ENCODE assay signal across 18 cellular contexts in the genomic region with DNA sequence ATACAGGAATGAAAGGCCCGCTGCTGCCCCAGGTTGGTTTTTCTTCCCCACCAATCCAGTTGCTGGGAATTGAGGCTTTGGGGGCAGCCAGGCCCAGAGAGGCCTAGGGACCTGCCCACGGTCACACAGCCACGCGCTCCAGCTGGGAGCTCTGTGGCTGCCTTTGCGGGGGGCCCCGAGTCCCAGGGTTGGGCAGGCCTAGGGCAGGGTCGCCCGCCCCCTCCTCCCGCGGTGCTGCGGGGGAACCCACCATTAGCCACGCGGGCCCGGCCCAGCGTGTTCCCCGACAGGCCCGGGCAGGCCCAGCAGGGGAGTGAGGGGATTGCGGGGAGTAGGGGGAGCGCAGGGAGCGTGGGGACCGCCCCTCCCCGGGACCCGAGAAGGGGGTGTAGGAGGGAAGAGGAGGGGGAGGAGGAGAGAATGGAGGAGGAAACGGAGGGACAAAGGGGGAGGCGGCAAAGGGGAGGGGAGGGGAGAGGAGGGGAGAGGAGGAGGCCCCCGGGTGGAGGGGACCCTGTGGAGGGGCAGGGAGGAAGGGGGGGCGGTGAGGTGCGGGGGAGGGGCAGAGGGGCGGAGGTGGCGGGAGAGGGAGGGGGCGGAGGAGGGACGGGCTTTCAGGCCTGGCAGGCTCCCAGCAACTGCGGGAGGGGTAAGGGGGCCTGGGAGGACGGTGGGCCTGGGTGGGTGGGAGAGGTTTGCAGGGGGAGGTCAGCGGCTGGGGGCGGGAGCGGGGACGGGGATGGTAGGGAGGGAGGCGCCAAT. TPM values are rescaled to one million over a fixed set of nuclear protein-coding genes. Genes with fewer than 3 reads are reported as not detected.
DNase-seq lines count a peak whose midpoint lies in the region; ATAC-seq, FAIRE-seq and TF ChIP-seq lines count a peak whose summit lies in the region.
"Had no signal": no experiment of that assay in that cellular context is flagged by ENCODE, and none has a peak within 500 bp of the region (broad histone marks: within the 10 kb centered on the region; RNA-seq: fewer than 3 reads in every experiment).

No MANE protein-coding gene starts in this region.

- POLR2A ChIA-PET in IMR-90 (lab: Charles Lee; ENCODE audit: unreplicated experiment) (no interaction called here), H1 (lab: Charles Lee; ENCODE audit: partially characterized antibody) (interaction anchor here (0.8 to 4.0 kb wide), 9 partner anchors 9 to 68 kb away, joined by 3 to 25 read pairs (median 4); no protein-coding TSS in a partner anchor)
- POLR2A ChIA-PET in activated CD4-positive, alpha-beta T cell treated with anti-CD3 and anti-CD28 coated beads, Interleukin-2, amount 10 ng/mL, durations not matched to agents 7 days and 5 days (lab: Charles Lee) = no interaction called here

- no peak overlapping the region for H3K23ac ChIP-seq in IMR-90 (ENCODE audit: low read depth, low read length)
- H3K23ac ChIP-seq in H1 (ENCODE audit: insufficient read length) = no peak overlapping the region

- H3K4ac ChIP-seq in IMR-90 (ENCODE audit: low read depth, low read length) (no peak overlapping the region), H1 (replicated peaks; ENCODE audit: insufficient read length, low read depth, low read length) (no peak overlapping the region)

- no peaks in the 10 kb centered on the region for H3K9me3 ChIP-seq in BLaER1 treated with 17β-estradiol and CSF1 and Interleukin-3, amounts not matched to agents 10 nM and 100 nM (replicated peaks in 1 of 11)
- no peaks in the 10 kb centered on the region for H3K9me3 ChIP-seq in IMR-90 (ENCODE audit: control insufficient read depth, insufficient read depth, low read length)
- H3K9me3 ChIP-seq in H1 (ENCODE audit: insufficient read depth in 2 of 2, low read depth in 1 of 2, low read length in 1 of 2) = no peaks in the 10 kb centered on the region
- H3K9me3 ChIP-seq in ovary = no peaks in the 10 kb centered on the region

- WGBS in IMR-90 (ENCODE audit: extremely low coverage in 2 of 2, insufficient read length in 1 of 2), 2 experiments = 13% methylated on average over 3 of the region's 39 CpGs; no CpG with 5 or more reads in 1 of the 2 experiments
- 7% methylated on average over 12 of the region's 39 CpGs; no CpG with 5 or more reads in 1 of the 2 experiments for WGBS in H1 (ENCODE audit: extremely low coverage in 1 of 2, insufficient coverage in 1 of 2, insufficient read length in 1 of 2, insufficient replicate concordance in 2 of 2, low coverage in 1 of 2, low lambda C conversion rate in 2 of 2, missing lambda C conversion rate in 1 of 2), 2 experiments
- WGBS in ovary, 3 donors = 10 to 14% (median 12%) methylated on average over 25 to 38 of the region's 39 CpGs

- TF ChIP-seq EP300 in H1 (IDR thresholded peaks at IDR 0.05; ENCODE audit: borderline replicate concordance in 1 of 2, low read depth in 2 of 2, low read length in 2 of 2) (no peak), ovary (IDR thresholded peaks at IDR 0.05) (no peak)

- no peaks in the 10 kb centered on the region; a peak in 1 of 22 replicates for H4K20me1 ChIP-seq in BLaER1 treated with 17β-estradiol and CSF1 and Interleukin-3, amounts not matched to agents 10 nM and 100 nM
- H4K20me1 ChIP-seq in IMR-90 (ENCODE audit: insufficient read depth, low read length) (no peaks in the 10 kb centered on the region), H1 (replicated peaks in 1 of 2; ENCODE audit: control insufficient read depth in 1 of 2, insufficient read depth in 2 of 2, low read length in 2 of 2) (no peaks in the 10 kb centered on the region)

- no peak for FAIRE-seq in H1 (lab: Jason Lieb, UNC)
- FAIRE-seq: colon, GM18507 had no signal

- no peaks in the 10 kb centered on the region for H3K36me3 Mint-ChIP-seq in activated CD4-positive, alpha-beta T cell treated with anti-CD3 and anti-CD28 coated beads, Interleukin-2, amount 10 ng/mL, durations not matched to agents 7 days and 5 days (ENCODE audit: low read depth)
- H3K36me3 Mint-ChIP-seq: natural killer cell treated with Interleukin-12 subunit alpha and Interleukin-12 subunit beta and Interleukin-15 and Interleukin-18, amount 100 ng/mL, for 72 hours; T-cell had no signal

- peaks cover 8% of the 10 kb centered on the region; the same call in 1 of the 2 replicates for H3K23me2 ChIP-seq in H1 (ENCODE audit: low read depth, low read length)

- no TSS peak for BruUV-seq in IMR-90 (replicated peaks; lab: Mats Ljungman, UMichigan)

- in situ Hi-C loops in IMR-90 (cut with MboI; ENCODE audit: low sequenced_read_pairs) = no loop called here

- H2AK5ac ChIP-seq in IMR-90 (ENCODE audit: low read depth, low read length) (no peak overlapping the region), H1 (ENCODE audit: low read depth, low read length) (peak overlapping the region; percentile 53; the same call in 1 of the 2 replicates)

- no peak overlapping the region for H3K27ac Mint-ChIP-seq in activated CD4-positive, alpha-beta T cell treated with anti-CD3 and anti-CD28 coated beads, Interleukin-2, amount 10 ng/mL, durations not matched to agents 7 days and 5 days
- H3K27ac Mint-ChIP-seq: HFFc6; natural killer cell treated with Interleukin-12 subunit alpha and Interleukin-12 subunit beta and Interleukin-15 and Interleukin-18, amount 100 ng/mL, for 72 hours had no signal

- H4K91ac ChIP-seq in IMR-90 (ENCODE audit: insufficient read depth, low read depth, low read length) = no peak overlapping the region
- peak overlapping the region; percentile 34 for H4K91ac ChIP-seq in H1 (replicated peaks; ENCODE audit: insufficient read length, low read length)

- no peak for TF ChIP-seq CTCF in IMR-90 (conservative IDR thresholded peaks at IDR 0.05; ENCODE audit: low read depth, low read length)
- TF ChIP-seq CTCF in H1 (IDR thresholded peaks at IDR 0.05; ENCODE audit: control extremely low read depth in 1 of 3, insufficient read depth in 1 of 3, low read depth in 1 of 3, low read length in 3 of 3) = no peak
- no peak for TF ChIP-seq CTCF in ovary (IDR thresholded peaks at IDR 0.05)

- no peaks in the 10 kb centered on the region for H3K9me1 ChIP-seq in IMR-90 (ENCODE audit: insufficient read depth, low read length)

- no peak overlapping the region for H2BK20ac ChIP-seq in IMR-90 (ENCODE audit: low read depth, low read length)
- H2BK20ac ChIP-seq in H1 (ENCODE audit: low read length) = no peak overlapping the region

- H4K8ac ChIP-seq in IMR-90 (ENCODE audit: low read depth in 2 of 2, low read length in 2 of 2) (no peak overlapping the region), H1 (ENCODE audit: extremely low read depth, insufficient read depth, low read length) (no peak overlapping the region; the same call in 1 of the 2 replicates)

- intact Hi-C loops in IMR-90 (cut with micrococcal nuclease) (no loop called here), ovary (cut with DNase I) (no loop called here)

- peak overlapping the region in 10 of 11 experiments; percentile 46 to 75 (median 68); a peak in 18 of 22 replicates for H3K9ac ChIP-seq in BLaER1 treated with 17β-estradiol and CSF1 and Interleukin-3, amounts not matched to agents 10 nM and 100 nM
- H3K9ac ChIP-seq in IMR-90 (ENCODE audit: low read depth, low read length) = no peak overlapping the region
- 0 out of 7 replicates have a peak overlapping the region, but pooled peaks of 1 of the 4 experiments have one; percentile 15 for H3K9ac ChIP-seq in H1 (replicated peaks in 1 of 4; ENCODE audit: extremely low read depth in 1 of 4, low read depth in 3 of 4, low read length in 3 of 4)

- H3K79me2 ChIP-seq in H1 (ENCODE audit: control insufficient read depth in 1 of 2, insufficient read depth in 2 of 2, low read length in 2 of 2) = no peaks in the 10 kb centered on the region

- peak overlapping the region; percentile 39; the same call in 1 of the 2 replicates for H2BK12ac ChIP-seq in H1 (ENCODE audit: low read depth, low read length)

- TF ChIP-seq RAD21 in IMR-90 (IDR thresholded peaks at IDR 0.05; ENCODE audit: low read length) (no peak), H1 (IDR thresholded peaks at IDR 0.05 in 1 of 2, conservative IDR thresholded peaks at IDR 0.05 in 1 of 2; ENCODE audit: low read depth in 2 of 2, low read length in 2 of 2) (no peak)

- H2AK9ac ChIP-seq in IMR-90 (replicated peaks; ENCODE audit: low read depth, low read length, poor library complexity) = no peak overlapping the region

- CTCF ChIA-PET in IMR-90 (lab: Yijun Ruan, JAX) (no interaction called here), H1 (lab: Charles Lee; ENCODE audit: partially characterized antibody) (interaction anchor here (0.6 to 6.3 kb wide), 10 partner anchors 10 to 84 kb away, joined by 3 to 36 read pairs (median 4); no protein-coding TSS in a partner anchor)
- CTCF ChIA-PET in activated CD4-positive, alpha-beta T cell treated with anti-CD3 and anti-CD28 coated beads, Interleukin-2, amount 10 ng/mL, durations not matched to agents 7 days and 5 days (lab: Charles Lee) = interaction anchor here (1.1 kb wide), 2 partner anchors 45 to 62 kb away, joined by 3 to 4 read pairs; no protein-coding TSS in a partner anchor

- peak overlapping the region; percentile 35 to 82 (median 75); a peak in 19 of 22 replicates for H3K4me2 ChIP-seq in BLaER1 treated with 17β-estradiol and CSF1 and Interleukin-3, amounts not matched to agents 10 nM and 100 nM
- H3K4me2 ChIP-seq in IMR-90 (ENCODE audit: low read depth, low read length) (no peak overlapping the region), H1 (ENCODE audit: insufficient read depth in 1 of 2, low read depth in 2 of 2, low read length in 2 of 2) (peak overlapping the region; percentile 62)

- H3K27me3 ChIP-seq in BLaER1 treated with 17β-estradiol and CSF1 and Interleukin-3, amounts not matched to agents 10 nM and 100 nM = peaks cover 0 to 16% (median 0%) of the 10 kb centered on the region in 11 experiments; a peak in 4 of 22 replicates
- H3K27me3 ChIP-seq in IMR-90 (ENCODE audit: control insufficient read depth, insufficient read depth, low read length) (peaks cover 2% of the 10 kb centered on the region; the same call in 1 of the 2 replicates), H1 (replicated peaks in 1 of 4; ENCODE audit: control insufficient read depth in 3 of 4, extremely low read depth in 1 of 4, insufficient read depth in 3 of 4, low read length in 3 of 4) (peaks cover 0 to 2% (median 1%) of the 10 kb centered on the region in 4 experiments; a peak in 3 of 7 replicates), ovary (no peaks in the 10 kb centered on the region)

- peaks cover 12 to 66% (median 44%) of the 10 kb centered on the region in 10 experiments for H3K4me1 ChIP-seq in BLaER1 treated with 17β-estradiol and CSF1 and Interleukin-3, amounts not matched to agents 10 nM and 100 nM
- H3K4me1 ChIP-seq in IMR-90 (ENCODE audit: control insufficient read depth, insufficient read depth, low read length) (0 out of 2 replicates have a peak, but pooled peaks cover 1% of the 10 kb centered on the region), H1 (replicated peaks in 1 of 4; ENCODE audit: control insufficient read depth in 3 of 4, insufficient read depth in 4 of 4, low read length in 3 of 4) (peaks cover 7 to 18% (median 10%) of the 10 kb centered on the region in 4 experiments), ovary (ENCODE audit: insufficient read depth) (peaks cover 3% of the 10 kb centered on the region)

- TF ChIP-seq POLR2A in IMR-90 (IDR thresholded peaks at IDR 0.05; ENCODE audit: low read depth, low read length) (no peak), H1 (IDR thresholded peaks at IDR 0.05; ENCODE audit: control extremely low read depth in 1 of 2, low read depth in 2 of 2, low read length in 2 of 2) (no peak), ovary (IDR thresholded peaks at IDR 0.05) (no peak)

- H4K5ac ChIP-seq in IMR-90 (ENCODE audit: low read depth, low read length) (no peak overlapping the region; the same call in 1 of the 2 replicates), H1 (ENCODE audit: insufficient read length, low read depth, low read length) (no peak overlapping the region)

- H3K27ac ChIP-seq in BLaER1 treated with 17β-estradiol and CSF1 and Interleukin-3, amounts not matched to agents 10 nM and 100 nM = peak overlapping the region in 10 of 11 experiments; percentile 50 to 80 (median 69); a peak in 20 of 22 replicates
- H3K27ac ChIP-seq in IMR-90 (ENCODE audit: insufficient read depth, low read length) (no peak overlapping the region), H1 (ENCODE audit: low read depth, low read length) (no peak overlapping the region), ovary (peak overlapping the region; percentile 44 to 70)
- H3K27ac ChIP-seq: C4-2B had no signal

- ATAC-seq in IMR-90 (ENCODE audit: low read depth) (no peak), GM19463 (IDR thresholded peaks at IDR 0.05; ENCODE audit: unreplicated experiment) (no peak), HG03432 (IDR thresholded peaks at IDR 0.05; ENCODE audit: unreplicated experiment) (no peak)
- ATAC-seq: natural killer cell treated with Interleukin-12 subunit alpha and Interleukin-12 subunit beta and Interleukin-15 and Interleukin-18, amount 100 ng/mL, for 72 hours had no signal

- H3K18ac ChIP-seq in IMR-90 (ENCODE audit: low read depth, low read length) (no peak overlapping the region; the same call in 1 of the 2 replicates), H1 (ENCODE audit: extremely low read depth, low read length) (peak overlapping the region; percentile 51; the same call in 1 of the 2 replicates)

- dilution Hi-C loops in IMR-90 (cut with HindIII; ENCODE audit: low sequenced_read_pairs, unreplicated experiment) = no loop called here

- H3K79me1 ChIP-seq in IMR-90 (ENCODE audit: low read depth in 1 of 2, low read length in 2 of 2) = no peaks in the 10 kb centered on the region
- H3K79me1 ChIP-seq in H1 (ENCODE audit: low read depth, low read length) = no peaks in the 10 kb centered on the region

- H2BK5ac ChIP-seq in IMR-90 (ENCODE audit: low read depth, low read length, poor library complexity, severe bottlenecking) (no peak overlapping the region), H1 (ENCODE audit: low read depth, low read length) (peak overlapping the region; percentile 71; the same call in 1 of the 2 replicates)

- no peaks in the 10 kb centered on the region for H3K36me3 ChIP-seq in BLaER1 treated with 17β-estradiol and CSF1 and Interleukin-3, amounts not matched to agents 10 nM and 100 nM
- H3K36me3 ChIP-seq in IMR-90 (ENCODE audit: control insufficient read depth, insufficient read depth, low read length) (no peaks in the 10 kb centered on the region), H1 (ENCODE audit: control insufficient read depth in 2 of 4, insufficient read depth in 4 of 4, low read length in 3 of 4) (no peaks in the 10 kb centered on the region), ovary (no peaks in the 10 kb centered on the region)

- H3K14ac ChIP-seq in IMR-90 (replicated peaks; ENCODE audit: low read depth, low read length) (no peak overlapping the region), H1 (ENCODE audit: insufficient read length) (no peak overlapping the region)

- peak overlapping the region in 1 of 10 experiments; percentile 5; a peak in 1 of 20 replicates for H3K4me3 ChIP-seq in BLaER1 treated with 17β-estradiol and CSF1 and Interleukin-3, amounts not matched to agents 10 nM and 100 nM
- H3K4me3 ChIP-seq in IMR-90 (ENCODE audit: insufficient read depth, low read depth, low read length) = no peak overlapping the region
- peak overlapping the region in 2 of 4 experiments; percentile 25 to 65; a peak in 4 of 8 replicates for H3K4me3 ChIP-seq in H1 (ENCODE audit: extremely low read depth in 1 of 4, insufficient read depth in 2 of 4, low read depth in 3 of 4, low read length in 4 of 4)
- H3K4me3 ChIP-seq in ovary = peak overlapping the region; percentile 16

- DNase-seq in IMR-90 (no peak), H1 (ENCODE audit: low read depth in 1 of 2, low spot score in 2 of 2) (peak in 1 of 2 experiments; percentile 58), ovary (peak; percentile 58 to 77 (median 69))
- no peak for DNase-seq in activated CD4-positive, alpha-beta T cell treated with anti-CD3 and anti-CD28 coated beads, Interleukin-2, amount 50 U/mL, for 4 hours
- DNase-seq in activated CD4-positive, alpha-beta T cell treated with anti-CD3 and anti-CD28 coated beads, Interleukin-2, amount 10 ng/mL, durations not matched to agents 7 days and 5 days = no peak
- DNase-seq: activated naive CD4-positive, alpha-beta T cell treated with anti-CD3 and anti-CD28 coated beads, Interleukin-2, amount 50 U/mL, for 16 hours; HFFc6; kidney glomerular epithelial cell; NCI-H2107; stimulated activated CD8-positive, alpha-beta memory T cell treated with anti-CD3 and anti-CD28 coated beads, Interleukin-4, amount 100 ng/mL, for 48 hours; T-cell had no signal

- H3K4me3 Mint-ChIP-seq in activated CD4-positive, alpha-beta T cell treated with anti-CD3 and anti-CD28 coated beads, Interleukin-2, amount 10 ng/mL, durations not matched to agents 7 days and 5 days = no peak overlapping the region
- H3K4me3 Mint-ChIP-seq: HFFc6; natural killer cell treated with Interleukin-12 subunit alpha and Interleukin-12 subunit beta and Interleukin-15 and Interleukin-18, amount 100 ng/mL, for 72 hours had no signal

- H3K4me1 Mint-ChIP-seq in activated CD4-positive, alpha-beta T cell treated with anti-CD3 and anti-CD28 coated beads, Interleukin-2, amount 10 ng/mL, durations not matched to agents 7 days and 5 days = peaks cover 6% of the 10 kb centered on the region

- no peak overlapping the region for H2BK15ac ChIP-seq in IMR-90 (ENCODE audit: low read depth, low read length)
- H2BK15ac ChIP-seq in H1 (ENCODE audit: low read length) = no peak overlapping the region

- H3K9me3 Mint-ChIP-seq in activated CD4-positive, alpha-beta T cell treated with anti-CD3 and anti-CD28 coated beads, Interleukin-2, amount 10 ng/mL, durations not matched to agents 7 days and 5 days = no peaks in the 10 kb centered on the region
- H3K9me3 Mint-ChIP-seq: HFFc6; natural killer cell treated with Interleukin-12 subunit alpha and Interleukin-12 subunit beta and Interleukin-15 and Interleukin-18, amount 100 ng/mL, for 72 hours; T-cell had no signal

- H3K27me3 Mint-ChIP-seq in activated CD4-positive, alpha-beta T cell treated with anti-CD3 and anti-CD28 coated beads, Interleukin-2, amount 10 ng/mL, durations not matched to agents 7 days and 5 days = peaks cover 4% of the 10 kb centered on the region
- H3K27me3 Mint-ChIP-seq: T-cell had no signal

- H3K56ac ChIP-seq in IMR-90 (ENCODE audit: extremely low read depth, insufficient read depth, low read length) (no peak overlapping the region), H1 (replicated peaks; ENCODE audit: insufficient read length, low read depth, low read length) (peak overlapping the region; percentile 79)

- no peak overlapping the region for H2BK120ac ChIP-seq in IMR-90 (ENCODE audit: low read depth, low read length)
- H2BK120ac ChIP-seq in H1 (replicated peaks; ENCODE audit: low read depth, low read length) = no peak overlapping the region

- H2AFZ ChIP-seq in IMR-90 (replicated peaks; ENCODE audit: low read length, poor library complexity) (peak overlapping the region; percentile 67), H1 (ENCODE audit: low read length) (no peak overlapping the region)

RNA-seq across cellular contexts. Expression of a gene that starts 12.9 kb away (rescaled TPM):
- total RNA-seq in IMR-90 (2012; rRNA removed) = under 0.01 and 0.28 TPM in 2 replicates
- 0.41 and 0.72 TPM in 2 replicates for polyA plus RNA-seq in IMR-90 (2012; rRNA removed)
- 0.42 and 0.45 TPM in 2 replicates for polyA plus RNA-seq in IMR-90 (2012; cell fraction: cytosol; rRNA removed)
- 3.8 and 3.9 TPM in 2 replicates for polyA plus RNA-seq in IMR-90 (2012; cell fraction: nucleus; rRNA removed; ENCODE audit: low replicate concordance)
- total RNA-seq in H1 (2021; fragmentation: NEBNext Ultra II Directional; extraction: Animal tissue kit (Norgen Biotek cat#: 25700)) = 11.5 and 12.5 TPM in 2 replicates
- polyA plus RNA-seq in H1 (2011; rRNA removed) = 8.0 and 12.7 TPM in 2 replicates
- polyA plus RNA-seq in H1 (2011; cell fraction: cytosol; rRNA removed) = 8.4 TPM
- polyA plus RNA-seq in H1 (2011; cell fraction: nucleus; rRNA removed) = 24.8 TPM
- 7.6 to 12.3 TPM (median 10.7 TPM) in 4 replicates for polyA plus RNA-seq in H1 (2012, experiment 1 of 2)
- 8.3 TPM for polyA plus RNA-seq in H1 (2012, experiment 2 of 2)
- 19.4 TPM for polyA plus RNA-seq in H1 (2013, experiment 1 of 2)
- polyA plus RNA-seq in H1 (2013, experiment 2 of 2) = 19.1 TPM
- 2.6 and 3.4 TPM in 2 replicates for polyA minus RNA-seq in H1 (2011; rRNA and poly(A)+ RNA removed)
- 6.7 TPM for polyA minus RNA-seq in H1 (2011; cell fraction: cytosol; rRNA and poly(A)+ RNA removed)
- 6.8 TPM for polyA minus RNA-seq in H1 (2011; cell fraction: nucleus; rRNA and poly(A)+ RNA removed)
- 10 to 100 TPM; 31.1 to 43.9 (median 36.4) TPM for total RNA-seq in ovary
- 10 to 100 TPM; 15.1 to 21.4 TPM for polyA plus RNA-seq in ovary
- under 1 TPM; 0.99 to 1.00 TPM for total RNA-seq in activated CD4-positive, alpha-beta T cell treated with anti-CD3 and anti-CD28 coated beads, Interleukin-2, amount 10 ng/mL, durations not matched to agents 7 days and 5 days

RNA-seq across cellular contexts. Expression of a gene that starts 20.4 kb away (rescaled TPM):
- total RNA-seq in IMR-90 (2012; rRNA removed) (119 and 121 TPM in 2 replicates), ovary (100 to 1,000 TPM; 274 to 670 (median 503) TPM)
- polyA plus RNA-seq in IMR-90 (2012; rRNA removed) (407 and 444 TPM in 2 replicates), H1 (2011; rRNA removed) (285 and 392 TPM in 2 replicates), ovary (100 to 1,000 TPM; 241 to 530 TPM)
- 218 and 593 TPM in 2 replicates for polyA plus RNA-seq in IMR-90 (2012; cell fraction: cytosol; rRNA removed)
- polyA plus RNA-seq in IMR-90 (2012; cell fraction: nucleus; rRNA removed; ENCODE audit: low replicate concordance) = 457 and 800 TPM in 2 replicates
- total RNA-seq in H1 (2021; fragmentation: NEBNext Ultra II Directional; extraction: Animal tissue kit (Norgen Biotek cat#: 25700)) = 187 and 197 TPM in 2 replicates
- polyA plus RNA-seq in H1 (2011; cell fraction: cytosol; rRNA removed) = 228 TPM
- polyA plus RNA-seq in H1 (2011; cell fraction: nucleus; rRNA removed) = 492 TPM
- 186 to 340 TPM (median 248 TPM) in 4 replicates for polyA plus RNA-seq in H1 (2012, experiment 1 of 2)
- 326 TPM for polyA plus RNA-seq in H1 (2012, experiment 2 of 2)
- polyA plus RNA-seq in H1 (2013, experiment 1 of 2) = 164 TPM
- 162 TPM for polyA plus RNA-seq in H1 (2013, experiment 2 of 2)
- 155 and 179 TPM in 2 replicates for polyA minus RNA-seq in H1 (2011; rRNA and poly(A)+ RNA removed)
- polyA minus RNA-seq in H1 (2011; cell fraction: cytosol; rRNA and poly(A)+ RNA removed) = 203 TPM
- polyA minus RNA-seq in H1 (2011; cell fraction: nucleus; rRNA and poly(A)+ RNA removed) = 91.6 TPM
- total RNA-seq in activated CD4-positive, alpha-beta T cell treated with anti-CD3 and anti-CD28 coated beads, Interleukin-2, amount 10 ng/mL, durations not matched to agents 7 days and 5 days = 100 to 1,000 TPM; 837 to 960 TPM

RNA-seq across cellular contexts. Expression of a gene that starts 52.2 kb away (rescaled TPM):
- total RNA-seq in IMR-90 (2012; rRNA removed) (25.5 and 34.4 TPM in 2 replicates), ovary (10 to 100 TPM; 27.3 to 66.7 (median 57.1) TPM)
- polyA plus RNA-seq in IMR-90 (2012; rRNA removed) (33.3 and 44.5 TPM in 2 replicates), H1 (2011; rRNA removed) (6.2 and 13.6 TPM in 2 replicates), ovary (10 to 100 TPM; 44.0 to 46.2 TPM)
- polyA plus RNA-seq in IMR-90 (2012; cell fraction: cytosol; rRNA removed) = 29.2 and 50.1 TPM in 2 replicates
- polyA plus RNA-seq in IMR-90 (2012; cell fraction: nucleus; rRNA removed; ENCODE audit: low replicate concordance) = 24.5 and 49.2 TPM in 2 replicates
- 19.9 and 21.1 TPM in 2 replicates for total RNA-seq in H1 (2021; fragmentation: NEBNext Ultra II Directional; extraction: Animal tissue kit (Norgen Biotek cat#: 25700))
- 10.8 TPM for polyA plus RNA-seq in H1 (2011; cell fraction: cytosol; rRNA removed)
- 19.0 TPM for polyA plus RNA-seq in H1 (2011; cell fraction: nucleus; rRNA removed)
- polyA plus RNA-seq in H1 (2012, experiment 1 of 2) = 13.5 to 20.6 TPM (median 17.0 TPM) in 4 replicates
- polyA plus RNA-seq in H1 (2012, experiment 2 of 2) = 13.5 TPM
- polyA plus RNA-seq in H1 (2013, experiment 1 of 2) = 18.3 TPM
- polyA plus RNA-seq in H1 (2013, experiment 2 of 2) = 17.5 TPM
- 4.9 and 7.8 TPM in 2 replicates for polyA minus RNA-seq in H1 (2011; rRNA and poly(A)+ RNA removed)
- 10.4 TPM for polyA minus RNA-seq in H1 (2011; cell fraction: cytosol; rRNA and poly(A)+ RNA removed)
- polyA minus RNA-seq in H1 (2011; cell fraction: nucleus; rRNA and poly(A)+ RNA removed) = 6.6 TPM
- total RNA-seq in activated CD4-positive, alpha-beta T cell treated with anti-CD3 and anti-CD28 coated beads, Interleukin-2, amount 10 ng/mL, durations not matched to agents 7 days and 5 days = under 1 TPM; 0.79 to 0.87 TPM

Comparison
In these comparisons a context has a peak if more than half of its experiments do, and no peak if none do; other contexts are left out.
1. H3K27ac ChIP-seq: peak in BLaER1 treated with 17β-estradiol and CSF1 and Interleukin-3, amounts not matched to agents 10 nM and 100 nM (10 of 11) and ovary (2 of 2); none in IMR-90 (single experiment) and H1 (single experiment).
2. DNase-seq: peak in ovary (5 of 5); none in IMR-90 (single experiment), activated CD4-positive, alpha-beta T cell treated with anti-CD3 and anti-CD28 coated beads, Interleukin-2, amount 50 U/mL, for 4 hours (0 of 2) and activated CD4-positive, alpha-beta T cell treated with anti-CD3 and anti-CD28 coated beads, Interleukin-2, amount 10 ng/mL, durations not matched to agents 7 days and 5 days (single experiment).
3. RNA of a gene that starts 52.2 kb away (total RNA-seq): 27.3 to 66.7 TPM in ovary, 25.5 to 34.4 TPM in IMR-90 and 19.9 to 21.1 TPM in H1; 0.79 to 0.87 TPM in activated CD4-positive, alpha-beta T cell treated with anti-CD3 and anti-CD28 coated beads, Interleukin-2, amount 10 ng/mL, durations not matched to agents 7 days and 5 days; every median in the first group is over 10 times any median in the second.